Comparison of ENCODE assay signal across 32 cellular contexts in the genomic region with DNA sequence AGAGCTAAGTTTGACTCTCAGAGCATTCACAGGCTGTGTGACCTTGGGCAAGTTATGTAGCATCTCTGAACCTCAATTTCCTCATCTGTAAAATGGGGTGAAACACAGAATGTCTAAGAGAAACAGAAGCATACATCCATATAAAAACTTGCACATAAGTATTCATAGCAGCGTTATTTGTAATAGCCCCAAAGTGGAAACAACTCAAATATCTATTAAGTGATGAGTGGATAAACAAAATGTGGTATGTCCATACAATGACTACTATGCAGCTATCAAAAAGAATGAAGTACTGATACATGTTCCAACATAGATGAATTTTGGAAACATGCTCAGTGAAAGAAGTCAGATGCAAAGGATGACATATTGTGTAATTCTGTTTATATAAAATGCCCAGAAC.
"Had no signal": no experiment of that assay in that cellular context is flagged by ENCODE, and none has a peak within 500 bp of the region (broad histone marks: within the 10 kb centered on the region; RNA-seq: fewer than 3 reads in every experiment).

No MANE protein-coding gene starts in this region.

- H3K9me3 ChIP-seq: left lung, lower lobe of right lung, pancreas, prostate gland, suprapubic skin, thoracic aorta, upper lobe of right lung had no signal

- H3K27me3 ChIP-seq: pancreas, stomach, suprapubic skin, upper lobe of right lung had no signal

- H3K4me1 Mint-ChIP-seq: immature natural killer cell; naive thymus-derived CD8-positive, alpha-beta T cell had no signal

- H3K27ac Mint-ChIP-seq: immature natural killer cell; naive thymus-derived CD8-positive, alpha-beta T cell; nephron; stimulated activated naive B cell treated with anti-CD40 and anti-IgM and Interleukin-4, amounts not matched to agents 10 μg/mL and 1 μg/mL and 100 μg/mL, for 72 hours had no signal

- H3K4me1 ChIP-seq: left lung, lower lobe of right lung, pancreas, prostate gland, tibial artery, upper lobe of right lung had no signal

- H3K36me3 Mint-ChIP-seq: stimulated activated naive B cell treated with anti-CD40 and anti-IgM and Interleukin-4, amounts not matched to agents 10 μg/mL and 1 μg/mL and 100 μg/mL, for 72 hours had no signal

- DNase-seq: hypothalamus; immature natural killer cell; kidney; left colon; left lung; lower lobe of right lung; mammary epithelial cell; mesenchymal stem cell; naive thymus-derived CD8-positive, alpha-beta T cell; nucleus accumbens; pancreas; posterior cingulate gyrus; retina; right cardiac atrium; stimulated activated CD4-positive, alpha-beta T cell treated with anti-CD3 and anti-CD28 coated beads, Interleukin-12 subunit alpha, Interleukin-12 subunit beta, amount 100 ng/mL, for 4 hours; stimulated activated CD4-positive, alpha-beta T cell treated with anti-CD3 and anti-CD28 coated beads, Interleukin-15, amount 100 ng/mL, for 24 hours; stimulated activated CD4-positive, alpha-beta T cell treated with anti-CD3 and anti-CD28 coated beads, Interleukin-2, amount 100 ng/mL, for 24 hours; stimulated activated CD4-positive, alpha-beta T cell treated with anti-CD3 and anti-CD28 coated beads, Interleukin-4, amount 100 ng/mL, for 1 hour; stimulated activated naive B cell treated with anti-CD40 and anti-IgM and Interleukin-4, amounts not matched to agents 10 μg/mL and 1 μg/mL and 100 μg/mL, for 72 hours; stimulated activated naive CD8-positive, alpha-beta T cell treated with anti-CD3 and anti-CD28 coated beads, Interleukin-15, Interleukin-2, amounts not matched to agents 100 U/mL and 50 U/mL, for 24 hours; stomach; tibial artery; trophoblast cell; upper lobe of right lung had no signal

- H3K36me3 ChIP-seq: left lung, lower lobe of right lung, pancreas, prostate gland, stomach, suprapubic skin, thoracic aorta, tibial artery, upper lobe of right lung had no signal

- H3K4me3 ChIP-seq: left lung, lower lobe of right lung, pancreas, prostate gland, skin epidermis, stomach, suprapubic skin, thoracic aorta, tibial artery, upper lobe of right lung had no signal

- ATAC-seq: left colon; left lung; lower lobe of right lung; naive thymus-derived CD8-positive, alpha-beta T cell; right cardiac atrium; stimulated activated naive B cell treated with anti-CD40 and anti-IgM and Interleukin-4, amounts not matched to agents 10 μg/mL and 1 μg/mL and 100 μg/mL, for 72 hours; stimulated activated naive CD8-positive, alpha-beta T cell treated with anti-CD3 and anti-CD28 coated beads, Interleukin-15, Interleukin-2, amounts not matched to agents 100 U/mL and 50 U/mL, for 24 hours; upper lobe of right lung had no signal

- H3K4me3 Mint-ChIP-seq: immature natural killer cell; naive thymus-derived CD8-positive, alpha-beta T cell; nephron; neural crest cell; stimulated activated naive B cell treated with anti-CD40 and anti-IgM and Interleukin-4, amounts not matched to agents 10 μg/mL and 1 μg/mL and 100 μg/mL, for 72 hours had no signal

- FAIRE-seq: islet of Langerhans, urothelium cell line had no signal

- H3K27ac ChIP-seq: left lung, lower lobe of right lung, pancreas, prostate gland, stomach, suprapubic skin, thoracic aorta, tibial artery, upper lobe of right lung had no signal
